ENCODE assay signal across 11 cellular contexts in genomic region chr2:191643425-191643824, GRCh38.
"Had no signal": no experiment of that assay in that cellular context is flagged by ENCODE, and none has a peak within 500 bp of the region (broad histone marks: within the 10 kb centered on the region; RNA-seq: fewer than 3 reads in every experiment).

No MANE protein-coding gene starts in this region.

- ATAC-seq: activated CD8-positive, alpha-beta T cell treated with anti-CD3 and anti-CD28 coated beads for 36 hours; heart left ventricle; left ventricle myocardium superior; right cardiac atrium had no signal

- H3K36me3 ChIP-seq: breast epithelium, heart left ventricle, thyroid gland had no signal

- H3K4me1 ChIP-seq: breast epithelium, thyroid gland had no signal

- H3K4me3 Mint-ChIP-seq: activated CD8-positive, alpha-beta T cell treated with anti-CD3 and anti-CD28 coated beads for 36 hours had no signal

- H3K9me3 ChIP-seq: breast epithelium, heart left ventricle, thyroid gland had no signal

- H3K27me3 Mint-ChIP-seq: activated CD8-positive, alpha-beta T cell treated with anti-CD3 and anti-CD28 coated beads for 36 hours had no signal

- H3K27ac Mint-ChIP-seq: activated CD8-positive, alpha-beta T cell treated with anti-CD3 and anti-CD28 coated beads for 36 hours had no signal

- DNase-seq: activated CD8-positive, alpha-beta memory T cell treated with anti-CD3 and anti-CD28 coated beads, Interleukin-2, amount 50 U/mL, for 4 hours; activated CD8-positive, alpha-beta T cell treated with anti-CD3 and anti-CD28 coated beads for 36 hours; aorta; heart left ventricle; left ventricle myocardium superior; mesendoderm; right cardiac atrium; T-helper 9 cell; thyroid gland had no signal

- H3K27me3 ChIP-seq: breast epithelium, heart left ventricle, thyroid gland had no signal

- H3K4me3 ChIP-seq: breast epithelium, heart left ventricle, smooth muscle cell, thyroid gland had no signal

- H3K27ac ChIP-seq: breast epithelium, heart left ventricle, thyroid gland had no signal

- H3K9me3 Mint-ChIP-seq: activated CD8-positive, alpha-beta T cell treated with anti-CD3 and anti-CD28 coated beads for 36 hours had no signal
